Comparison of ENCODE assay signal across 17 cellular contexts in genomic region chr16:86013867-86014266, GRCh38.
"Had no signal": no experiment of that assay in that cellular context is flagged by ENCODE, and none has a peak within 500 bp of the region (broad histone marks: within the 10 kb centered on the region; RNA-seq: fewer than 3 reads in every experiment).

No MANE protein-coding gene starts in this region.

- ATAC-seq: heart left ventricle; left lobe of liver; naive thymus-derived CD8-positive, alpha-beta T cell had no signal

- H3K4me1 ChIP-seq: neural progenitor cell, right atrium auricular region, uterus had no signal

- DNase-seq: cortex of kidney; effector CD8-positive, alpha-beta T cell; foreskin melanocyte; heart left ventricle; hypothalamus; mammary epithelial cell; nucleus accumbens; ovary; stimulated activated CD4-positive, alpha-beta T cell treated with anti-CD3 and anti-CD28 coated beads, Interleukin-2, amount 100 ng/mL, for 48 hours; trophoblast cell; uterus had no signal

- H3K27ac Mint-ChIP-seq: neural progenitor cell had no signal

- H3K4me3 Mint-ChIP-seq: naive thymus-derived CD8-positive, alpha-beta T cell; neural progenitor cell had no signal

- H3K9ac ChIP-seq: neural progenitor cell had no signal

- H3K36me3 ChIP-seq: heart left ventricle, neural progenitor cell, ovary, right atrium auricular region, uterus had no signal

- H3K4me3 ChIP-seq: dorsolateral prefrontal cortex, heart left ventricle, neural progenitor cell, ovary, right atrium auricular region, smooth muscle cell, uterus had no signal

- H3K27me3 ChIP-seq: ovary, uterus had no signal

- H3K36me3 Mint-ChIP-seq: neural progenitor cell had no signal

- H3K4me2 ChIP-seq: neural progenitor cell, smooth muscle cell had no signal

- H2AFZ ChIP-seq: neural progenitor cell had no signal

- H3K9me3 ChIP-seq: heart left ventricle, ovary, right atrium auricular region, uterus had no signal

- H3K27ac ChIP-seq: dorsolateral prefrontal cortex, heart left ventricle, neural progenitor cell, ovary, right atrium auricular region, uterus had no signal
